In genomic region chr9:96420468-96421219, GRCh38 we compare ENCODE assay signal across 8 cellular contexts. TPM values are rescaled to one million over a fixed set of nuclear protein-coding genes. Genes with fewer than 3 reads are reported as not detected.
DNase-seq lines count a peak whose midpoint lies in the region; ATAC-seq and TF ChIP-seq lines count a peak whose summit lies in the region.

No MANE protein-coding gene starts in this region.

- peak overlapping the region; percentile 84 for H2AFZ ChIP-seq in DND-41 (ENCODE audit: low read depth, low read length)
- peak overlapping the region; percentile 78 for H2AFZ ChIP-seq in SU-DHL-6 (ENCODE audit: low read depth, low read length, severe bottlenecking)
- H2AFZ ChIP-seq in mesenchymal stem cell (ENCODE audit: low read depth, low read length): no peak overlapping the region

- no peaks in the 10 kb centered on the region for H3K27me3 ChIP-seq in DND-41 (ENCODE audit: insufficient read depth, low read length, poor library complexity)
- no peaks in the 10 kb centered on the region for H3K27me3 ChIP-seq in SU-DHL-6 (ENCODE audit: low read length)
- H3K27me3 ChIP-seq in effector memory CD4-positive, alpha-beta T cell (replicated peaks; ENCODE audit: control insufficient read depth, insufficient read depth, low read length, poor library complexity, severe bottlenecking): no peaks in the 10 kb centered on the region
- no peaks in the 10 kb centered on the region for H3K27me3 ChIP-seq in mesenchymal stem cell (ENCODE audit: control insufficient read depth in 1 of 2, insufficient read depth in 1 of 2, low read length in 2 of 2)
- H3K27me3 ChIP-seq in upper lobe of left lung: no peaks in the 10 kb centered on the region

- H4K8ac ChIP-seq in mesenchymal stem cell (ENCODE audit: low read length): peak overlapping the region; percentile 55

- no peak for TF ChIP-seq CTCF in DND-41 (IDR thresholded peaks at IDR 0.05; ENCODE audit: borderline replicate concordance, extremely low read depth, low read length, poor library complexity, severe bottlenecking)
- no peak for TF ChIP-seq CTCF in SU-DHL-6 (IDR thresholded peaks at IDR 0.05; ENCODE audit: insufficient read depth, low read length, poor library complexity, severe bottlenecking)
- TF ChIP-seq CTCF in upper lobe of left lung (IDR thresholded peaks at IDR 0.05): no peak

- H3K9me3 ChIP-seq in DND-41 (ENCODE audit: insufficient read depth, low read length, severe bottlenecking) (no peaks in the 10 kb centered on the region), SU-DHL-6 (ENCODE audit: insufficient read depth, low read length) (no peaks in the 10 kb centered on the region), mesenchymal stem cell (ENCODE audit: control insufficient read depth, low read length) (no peaks in the 10 kb centered on the region), upper lobe of left lung (no peaks in the 10 kb centered on the region)
- H3K9me3 ChIP-seq in effector memory CD4-positive, alpha-beta T cell (ENCODE audit: control insufficient read depth, low read length): no peaks in the 10 kb centered on the region

- H4K20me1 ChIP-seq in DND-41 (ENCODE audit: insufficient read depth, low read length) (peaks cover 16% of the 10 kb centered on the region), SU-DHL-6 (ENCODE audit: low read depth, low read length) (no peaks in the 10 kb centered on the region)

- peak overlapping the region; percentile 18 to 52 for H3K18ac ChIP-seq in mesenchymal stem cell (ENCODE audit: low read depth in 1 of 2, low read length in 2 of 2)

- no peak for TF ChIP-seq POLR2A in upper lobe of left lung (IDR thresholded peaks at IDR 0.05)

- H3K79me2 ChIP-seq in DND-41 (ENCODE audit: insufficient read depth, low read length): peaks cover 24% of the 10 kb centered on the region
- peaks cover 16% of the 10 kb centered on the region for H3K79me2 ChIP-seq in SU-DHL-6 (ENCODE audit: insufficient read depth, low read length)

- peaks cover 32% of the 10 kb centered on the region for H3K4me1 ChIP-seq in DND-41 (ENCODE audit: insufficient read depth, low read length)
- H3K4me1 ChIP-seq in effector memory CD4-positive, alpha-beta T cell (ENCODE audit: control insufficient read depth, insufficient read depth, low read length, poor library complexity, severe bottlenecking): peaks cover 10% of the 10 kb centered on the region
- peaks cover 12% of the 10 kb centered on the region for H3K4me1 ChIP-seq in mesenchymal stem cell (ENCODE audit: control insufficient read depth, insufficient read depth, low read depth, low read length)
- H3K4me1 ChIP-seq in upper lobe of left lung: peaks cover 24 to 39% (median 26%) of the 10 kb centered on the region in 4 donors

- no peak overlapping the region for H3K23ac ChIP-seq in mesenchymal stem cell (ENCODE audit: low read length in 2 of 2)

- no peak overlapping the region for H2BK15ac ChIP-seq in mesenchymal stem cell (ENCODE audit: low read depth, poor library complexity, severe bottlenecking)

- H3K9me2 ChIP-seq in SU-DHL-6 (replicated peaks; ENCODE audit: insufficient read depth, low read length): no peaks in the 10 kb centered on the region

- no peak for ATAC-seq in DND-41 (ENCODE audit: insufficient read depth, low read depth)
- peak in 1 of 2 donors; percentile 38 for ATAC-seq in upper lobe of left lung (ENCODE audit: low FRiP score in 2 of 2)
- no peak for ATAC-seq in HG02678 (IDR thresholded peaks at IDR 0.05; ENCODE audit: unreplicated experiment)
- no peak for ATAC-seq in GM21423 (IDR thresholded peaks at IDR 0.05; ENCODE audit: unreplicated experiment)

- H3K36me3 ChIP-seq in DND-41 (ENCODE audit: insufficient read depth, low read length) (peaks cover 17% of the 10 kb centered on the region), SU-DHL-6 (ENCODE audit: low read length) (peaks cover 7% of the 10 kb centered on the region), mesenchymal stem cell (ENCODE audit: control insufficient read depth in 1 of 2, insufficient read depth in 2 of 2, low read depth in 1 of 2, low read length in 2 of 2) (no peaks in the 10 kb centered on the region), upper lobe of left lung (no peaks in the 10 kb centered on the region)
- no peaks in the 10 kb centered on the region for H3K36me3 ChIP-seq in effector memory CD4-positive, alpha-beta T cell (ENCODE audit: control insufficient read depth, insufficient read depth, low read length)

- peak overlapping the region; percentile 60 for H4K91ac ChIP-seq in mesenchymal stem cell (ENCODE audit: low read length)

- no peak overlapping the region for H2BK120ac ChIP-seq in mesenchymal stem cell (ENCODE audit: low read depth, low read length)

- 39% methylated on average over 6 of the region's 6 CpGs for whole genome bisulfite sequencing in mesenchymal stem cell
- 58 to 60% methylated on average over 6 of the region's 6 CpGs for WGBS in upper lobe of left lung, 2 donors

- peak in 2 of 4 donors; percentile 4 to 37 for TF ChIP-seq EP300 in upper lobe of left lung (IDR thresholded peaks at IDR 0.05)

- H3K4me2 ChIP-seq in DND-41 (ENCODE audit: insufficient read depth, low read length) (peak overlapping the region; percentile 81), SU-DHL-6 (ENCODE audit: low read depth, low read length, poor library complexity, severe bottlenecking) (peak overlapping the region; percentile 98), mesenchymal stem cell (ENCODE audit: low read length, poor library complexity, severe bottlenecking) (peak overlapping the region; percentile 33)

- DNase-seq in DND-41 (no peak), HS-27A (ENCODE audit: low read depth) (peak; percentile 91), mesenchymal stem cell (peak; percentile 78), upper lobe of left lung (no peak)
- DNase-seq in effector memory CD4-positive, alpha-beta T cell: no peak

- H3K9ac ChIP-seq in DND-41 (ENCODE audit: low read depth, low read length) (peak overlapping the region; percentile 100; the same call in 1 of the 2 replicates), SU-DHL-6 (ENCODE audit: low read length) (peak overlapping the region; percentile 100), mesenchymal stem cell (ENCODE audit: low read length) (peak overlapping the region; percentile 95)

- no peak overlapping the region for H3K4ac ChIP-seq in mesenchymal stem cell (ENCODE audit: low read depth in 1 of 2, low read length in 2 of 2)

- no peak overlapping the region for H3K14ac ChIP-seq in mesenchymal stem cell (ENCODE audit: low read length in 2 of 2)

- H3F3A ChIP-seq in SU-DHL-6 (ENCODE audit: insufficient read depth): peaks cover 14% of the 10 kb centered on the region

- H3K4me3 ChIP-seq in DND-41 (ENCODE audit: low read depth in 1 of 2, low read length in 2 of 2) (no peak overlapping the region), SU-DHL-6 (ENCODE audit: insufficient read depth, low read length, poor library complexity, severe bottlenecking) (peak overlapping the region; percentile 82), mesenchymal stem cell (ENCODE audit: insufficient read depth in 1 of 2, low read depth in 1 of 2, low read length in 2 of 2) (no peak overlapping the region), upper lobe of left lung (no peak overlapping the region)
- H3K4me3 ChIP-seq in effector memory CD4-positive, alpha-beta T cell (ENCODE audit: insufficient read depth, low read depth, low read length, poor library complexity, severe bottlenecking): no peak overlapping the region

- H2AK5ac ChIP-seq in mesenchymal stem cell (ENCODE audit: low read length, severe bottlenecking): peak overlapping the region; percentile 93

- no peaks in the 10 kb centered on the region for H3K79me1 ChIP-seq in mesenchymal stem cell (replicated peaks; ENCODE audit: low read length, poor library complexity, severe bottlenecking)

- H3K27ac ChIP-seq in DND-41 (ENCODE audit: low read length) (peak overlapping the region; percentile 98), SU-DHL-6 (ENCODE audit: low read depth, low read length) (peak overlapping the region; percentile 97), mesenchymal stem cell (ENCODE audit: low read length, poor library complexity, severe bottlenecking) (peak overlapping the region; percentile 99), upper lobe of left lung (peak overlapping the region; percentile 92 to 100 (median 98))
- peak overlapping the region; percentile 44 for H3K27ac ChIP-seq in effector memory CD4-positive, alpha-beta T cell (ENCODE audit: insufficient read depth, low read length, poor library complexity, severe bottlenecking)

- peak overlapping the region; percentile 63 to 88 for H2BK12ac ChIP-seq in mesenchymal stem cell (ENCODE audit: low read length in 2 of 2)

- peak overlapping the region; percentile 96 for H2BK5ac ChIP-seq in mesenchymal stem cell (ENCODE audit: low read depth, low read length, poor library complexity, severe bottlenecking)

RNA-seq across cellular contexts. Expression of gene ZNF367, which starts 2.5 kb away (rescaled TPM):
- 0.66 TPM for polyA plus RNA-seq in mesenchymal stem cell (2013, experiment 1 of 2)
- polyA plus RNA-seq in mesenchymal stem cell (2013, experiment 2 of 2): 0.62 TPM
- 1 to 10 TPM in 5 of 6 donors, under 1 TPM in 1; 0.59 to 2.6 (median 1.4) TPM for total RNA-seq in upper lobe of left lung

RNA-seq across cellular contexts. Expression of gene HABP4, which starts 29.3 kb away (rescaled TPM):
- 19.7 TPM for polyA plus RNA-seq in mesenchymal stem cell (2013, experiment 1 of 2)
- 18.7 TPM for polyA plus RNA-seq in mesenchymal stem cell (2013, experiment 2 of 2)
- total RNA-seq in upper lobe of left lung: 10 to 100 TPM in 2 of 6 donors, 1 to 10 TPM in 4; 3.1 to 14.6 (median 9.7) TPM

RNA-seq across cellular contexts. Expression of gene SLC35D2, which starts 37.1 kb away (rescaled TPM):
- polyA plus RNA-seq in mesenchymal stem cell (2013, experiment 1 of 2): 36.4 TPM
- 37.6 TPM for polyA plus RNA-seq in mesenchymal stem cell (2013, experiment 2 of 2)
- 10 to 100 TPM; 24.5 to 36.7 (median 29.0) TPM for total RNA-seq in upper lobe of left lung

Comparison
In these comparisons a context has a peak if more than half of its experiments do, and no peak if none do; other contexts are left out.
1. DNase-seq: peak in HS-27A (single experiment) and mesenchymal stem cell (single experiment); none in DND-41 (single experiment), effector memory CD4-positive, alpha-beta T cell (0 of 3) and upper lobe of left lung (0 of 2).
2. H3K27ac ChIP-seq: peak in every context shown above with its lines; median percentile 99 in mesenchymal stem cell; 98 in DND-41; 98 in upper lobe of left lung; 97 in SU-DHL-6; 44 in effector memory CD4-positive, alpha-beta T cell.
3. H3K4me2 ChIP-seq: peak in every context shown above with its lines; median percentile 98 in SU-DHL-6; 81 in DND-41; 33 in mesenchymal stem cell.
4. Peak in every context shown above with its lines, with median percentiles within 50 percentile points of each other: H3K9ac ChIP-seq.